22 cellular contexts compared by ENCODE assay signal in genomic region chr9:135850737-135851136, GRCh38. TPM values are rescaled to one million over a fixed set of nuclear protein-coding genes. Genes with fewer than 3 reads are reported as not detected.
A peak's percentile ranks its signal among the peaks of the same experiment; 100 is the strongest.
DNase-seq lines count a peak whose midpoint lies in the region; ATAC-seq and TF ChIP-seq lines count a peak whose summit lies in the region.
"Had no signal": no experiment of that assay in that cellular context is flagged by ENCODE, and none has a peak within 500 bp of the region (broad histone marks: within the 10 kb centered on the region; RNA-seq: fewer than 3 reads in every experiment).

No MANE protein-coding gene starts in this region.

- no peaks in the 10 kb centered on the region for H3K27me3 Mint-ChIP-seq in activated T-helper 17 cell treated with anti-CD3 and anti-CD28 coated beads, Interleukin-2, amount 50 U/mL, for 72 hours
- H3K27me3 Mint-ChIP-seq in nephron progenitor cell (ENCODE audit: low read depth, poor library complexity): no peaks in the 10 kb centered on the region
- H3K27me3 Mint-ChIP-seq in CD8-positive, alpha-beta memory T cell: no peaks in the 10 kb centered on the region
- H3K27me3 Mint-ChIP-seq: naive B cell had no signal

- H3K27me3 ChIP-seq in CD8-positive, alpha-beta memory T cell (ENCODE audit: insufficient read depth, low read length, poor library complexity, severe bottlenecking): no peaks in the 10 kb centered on the region
- H3K27me3 ChIP-seq: adrenal gland; BLaER1 treated with 17β-estradiol and CSF1 and Interleukin-3, amounts not matched to agents 10 nM and 100 nM; pancreas; thyroid gland had no signal

- CTCF ChIA-PET in CD8-positive, alpha-beta memory T cell (lab: Charles Lee): no interaction called here

- H3K4me1 ChIP-seq in CD8-positive, alpha-beta memory T cell (ENCODE audit: insufficient read depth, low read length): no peaks in the 10 kb centered on the region
- H3K4me1 ChIP-seq: A549, adrenal gland, lower lobe of right lung, pancreas, thyroid gland had no signal

- POLR2A ChIA-PET in CD8-positive, alpha-beta memory T cell (lab: Charles Lee): no interaction called here

- no peaks in the 10 kb centered on the region for H3K9me3 ChIP-seq in CD8-positive, alpha-beta memory T cell (ENCODE audit: low read length)
- H3K9me3 ChIP-seq: A549, adrenal gland, lower lobe of right lung, pancreas, thyroid gland had no signal

- H3K36me3 ChIP-seq in CD8-positive, alpha-beta memory T cell (ENCODE audit: insufficient read depth, low read length): peaks cover 4% of the 10 kb centered on the region
- H3K36me3 ChIP-seq: thyroid gland had no signal

- no peak overlapping the region for H3K27ac ChIP-seq in CD8-positive, alpha-beta memory T cell (ENCODE audit: low read depth, low read length)
- H3K27ac ChIP-seq: A549; adrenal gland; BLaER1 treated with 17β-estradiol and CSF1 and Interleukin-3, amounts not matched to agents 10 nM and 100 nM; lower lobe of right lung; pancreas; thyroid gland had no signal

- peak overlapping the region; percentile 62 for H3K27ac Mint-ChIP-seq in activated T-helper 17 cell treated with anti-CD3 and anti-CD28 coated beads, Interleukin-2, amount 50 U/mL, for 72 hours
- H3K27ac Mint-ChIP-seq in nephron progenitor cell: peak overlapping the region; percentile 39
- peak overlapping the region in 2 of 8 donors; percentile 44 to 75 for H3K27ac Mint-ChIP-seq in CD8-positive, alpha-beta memory T cell

- TF ChIP-seq CTCF in nephron progenitor cell (IDR thresholded peaks at IDR 0.05): no peak

- H3K4me3 ChIP-seq in CD8-positive, alpha-beta memory T cell (ENCODE audit: low read length): no peak overlapping the region
- H3K4me3 ChIP-seq: A549; adrenal gland; BLaER1 treated with 17β-estradiol and CSF1 and Interleukin-3, amounts not matched to agents 10 nM and 100 nM; lower lobe of right lung; pancreas; thyroid gland had no signal

- H3K36me3 Mint-ChIP-seq in activated T-helper 17 cell treated with anti-CD3 and anti-CD28 coated beads, Interleukin-2, amount 50 U/mL, for 72 hours (ENCODE audit: low read depth): peaks cover 72% of the 10 kb centered on the region
- H3K36me3 Mint-ChIP-seq in nephron progenitor cell (ENCODE audit: low read depth): peaks cover 64% of the 10 kb centered on the region
- peaks cover 10 to 70% (median 14%) of the 10 kb centered on the region in 3 donors for H3K36me3 Mint-ChIP-seq in CD8-positive, alpha-beta memory T cell

- peak; percentile 34 for DNase-seq in activated CD4-positive, alpha-beta T cell treated with anti-CD3 and anti-CD28 coated beads for 48 hours
- DNase-seq in activated CD4-positive, alpha-beta T cell treated with anti-CD3 and anti-CD28 coated beads, Interleukin-2, amount 50 U/mL, for 1 hour: no peak
- peak; percentile 7 for DNase-seq in Caki2 (ENCODE audit: low read depth)
- no peak for DNase-seq in nephron progenitor cell
- DNase-seq in GDM1 (lab: John Stamatoyannopoulos, UW): no peak
- DNase-seq in SW 1271 (lab: John Stamatoyannopoulos, UW): no peak
- DNase-seq in CD8-positive, alpha-beta memory T cell: no peak
- DNase-seq: adrenal gland; DMS53; effector memory CD4-positive, alpha-beta T cell; glutamatergic neuron; lower lobe of right lung; naive B cell; NCI-H1105 treated with DMSO at 0.1 percent for 48 hours; NCI-H774; OCI-M1; pancreas; SIG-M5; thyroid gland had no signal

- H3K4me3 Mint-ChIP-seq in activated T-helper 17 cell treated with anti-CD3 and anti-CD28 coated beads, Interleukin-2, amount 50 U/mL, for 72 hours: peak overlapping the region; percentile 63
- H3K4me3 Mint-ChIP-seq in nephron progenitor cell: no peak overlapping the region
- H3K4me3 Mint-ChIP-seq in CD8-positive, alpha-beta memory T cell: no peak overlapping the region
- H3K4me3 Mint-ChIP-seq: naive B cell had no signal

- no peaks in the 10 kb centered on the region for H3K9me3 Mint-ChIP-seq in activated T-helper 17 cell treated with anti-CD3 and anti-CD28 coated beads, Interleukin-2, amount 50 U/mL, for 72 hours
- H3K9me3 Mint-ChIP-seq in nephron progenitor cell: peaks cover 16% of the 10 kb centered on the region
- H3K9me3 Mint-ChIP-seq in CD8-positive, alpha-beta memory T cell: peaks cover 0 to 2% (median 0%) of the 10 kb centered on the region in 5 donors

- ATAC-seq in activated T-helper 17 cell treated with anti-CD3 and anti-CD28 coated beads, Interleukin-2, amount 50 U/mL, for 72 hours (replicated peaks): peak; percentile 93
- ATAC-seq: A549, lower lobe of right lung, pancreas had no signal

- in situ Hi-C loops in Caki2 (cut with HindIII; ENCODE audit: low pct_unique_long_range_greater_than_20kb, low sequenced_read_pairs): no loop called here

- H3K4me1 Mint-ChIP-seq in activated T-helper 17 cell treated with anti-CD3 and anti-CD28 coated beads, Interleukin-2, amount 50 U/mL, for 72 hours: peaks cover 16% of the 10 kb centered on the region
- no peaks in the 10 kb centered on the region for H3K4me1 Mint-ChIP-seq in nephron progenitor cell
- H3K4me1 Mint-ChIP-seq in CD8-positive, alpha-beta memory T cell: peaks cover 0 to 3% (median 0%) of the 10 kb centered on the region in 3 donors
- H3K4me1 Mint-ChIP-seq: naive B cell had no signal

RNA-seq across cellular contexts. Expression of gene CAMSAP1, which starts 56.6 kb away (rescaled TPM):
- 22.6 and 39.3 TPM in 2 replicates for total RNA-seq in Caki2 (2014; rRNA removed; shearing (Covaris generic); ENCODE audit: low replicate concordance)
- 10 to 100 TPM; 37.8 to 46.2 TPM for total RNA-seq in activated T-helper 17 cell treated with anti-CD3 and anti-CD28 coated beads, Interleukin-2, amount 50 U/mL, for 72 hours
- total RNA-seq in CD8-positive, alpha-beta memory T cell: 10 to 100 TPM; 30.4 to 33.7 TPM
- 2.2 TPM for polyA plus RNA-seq in CD8-positive, alpha-beta memory T cell

Comparison
In these comparisons a context has a peak if more than half of its experiments do, and no peak if none do; other contexts are left out.
1. DNase-seq: peak in activated CD4-positive, alpha-beta T cell treated with anti-CD3 and anti-CD28 coated beads for 48 hours (single experiment) and Caki2 (single experiment); none in activated CD4-positive, alpha-beta T cell treated with anti-CD3 and anti-CD28 coated beads, Interleukin-2, amount 50 U/mL, for 1 hour (single experiment), nephron progenitor cell (single experiment), GDM1 (single experiment), SW 1271 (0 of 2) and CD8-positive, alpha-beta memory T cell (0 of 5).